1 cellular context compared by ENCODE assay signal in genomic region chr19:39497850-39498261, GRCh38.
TF ChIP-seq lines count a peak whose summit lies in the region.

No MANE protein-coding gene starts in this region.

TF ChIP-seq in GM12878, 131 proteins besides CTCF, POLR2A, EP300 and RAD21 (continues in another document):
- TF ChIP-seq ZBTB4 (CRISPR knock-in tag; IDR thresholded peaks at IDR 0.05) (no peak), ZNF384 (IDR thresholded peaks at IDR 0.05; ENCODE audit: borderline replicate concordance, low read depth, low read length) (no peak), RB1 (IDR thresholded peaks at IDR 0.05; ENCODE audit: borderline replicate concordance) (no peak), KAT2A (conservative IDR thresholded peaks at IDR 0.05; ENCODE audit: control insufficient read depth, low read depth, low read length) (no peak), SIX5 (IDR thresholded peaks at IDR 0.05; ENCODE audit: low read depth, low read length, severe bottlenecking) (no peak), RFX5 (IDR thresholded peaks at IDR 0.05; ENCODE audit: low read depth, low read length) (no peak), MEF2A (IDR thresholded peaks at IDR 0.05; ENCODE audit: insufficient read depth, low read depth, low read length) (no peak), PAX5 (IDR thresholded peaks at IDR 0.05; ENCODE audit: borderline replicate concordance, low read depth, low read length) (no peak), JUND (IDR thresholded peaks at IDR 0.05; ENCODE audit: low read depth, low read length) (no peak), HCFC1 (IDR thresholded peaks at IDR 0.05; ENCODE audit: low read length) (no peak), ZBTB11 (CRISPR knock-in tag; IDR thresholded peaks at IDR 0.05) (no peak), TAF1 (IDR thresholded peaks at IDR 0.05; ENCODE audit: borderline replicate concordance, low read depth, low read length) (no peak), CHD2 (IDR thresholded peaks at IDR 0.05; ENCODE audit: borderline replicate concordance, low read depth, low read length) (0 out of 2 replicates have a peak, but pooled peaks have one; percentile 54), ZZZ3 (IDR thresholded peaks at IDR 0.05; ENCODE audit: control insufficient read depth, insufficient read length, low read depth) (no peak), E2F4 (IDR thresholded peaks at IDR 0.05; ENCODE audit: low read depth, low read length) (no peak), TCF3 (IDR thresholded peaks at IDR 0.05; ENCODE audit: borderline replicate concordance, insufficient read depth, low read depth, low read length) (no peak), LARP7 (IDR thresholded peaks at IDR 0.05) (no peak), CEBPB (IDR thresholded peaks at IDR 0.05; ENCODE audit: borderline replicate concordance in 1 of 2, low read depth in 2 of 2, low read length in 2 of 2) (no peak), EZH2 (IDR thresholded peaks at IDR 0.05; ENCODE audit: borderline replicate concordance, control insufficient read depth, low read depth, low read length) (no peak), RELB (IDR thresholded peaks at IDR 0.05; ENCODE audit: low read depth) (0 out of 2 replicates have a peak, but pooled peaks have one; percentile 18), FOXM1 (IDR thresholded peaks at IDR 0.05; ENCODE audit: low read depth, low read length) (no peak), SMC3 (IDR thresholded peaks at IDR 0.05; ENCODE audit: borderline replicate concordance, low read length) (peak; percentile 27; the same call in 1 of the 2 replicates), SMAD5 (IDR thresholded peaks at IDR 0.05; ENCODE audit: low read depth) (no peak), RUNX3 (IDR thresholded peaks at IDR 0.05; ENCODE audit: low read length) (no peak), SUPT20H (IDR thresholded peaks at IDR 0.05; ENCODE audit: borderline replicate concordance, control insufficient read depth, low read depth, low read length) (no peak), CBX3 (IDR thresholded peaks at IDR 0.05; ENCODE audit: borderline replicate concordance, low read depth) (no peak), ATF7 (IDR thresholded peaks at IDR 0.05; ENCODE audit: low read depth) (no peak), ZSCAN29 (IDR thresholded peaks at IDR 0.05) (no peak), IRF3 (IDR thresholded peaks at IDR 0.05) (no peak), NKRF (conservative IDR thresholded peaks at IDR 0.05) (no peak), KLF5 (IDR thresholded peaks at IDR 0.05; ENCODE audit: partially characterized antibody) (no peak), MAX (IDR thresholded peaks at IDR 0.05; ENCODE audit: low read depth, low read length) (no peak), IKZF1 (conservative IDR thresholded peaks at IDR 0.05) (peak; percentile 72)
- TF ChIP-seq, protein P1, sequence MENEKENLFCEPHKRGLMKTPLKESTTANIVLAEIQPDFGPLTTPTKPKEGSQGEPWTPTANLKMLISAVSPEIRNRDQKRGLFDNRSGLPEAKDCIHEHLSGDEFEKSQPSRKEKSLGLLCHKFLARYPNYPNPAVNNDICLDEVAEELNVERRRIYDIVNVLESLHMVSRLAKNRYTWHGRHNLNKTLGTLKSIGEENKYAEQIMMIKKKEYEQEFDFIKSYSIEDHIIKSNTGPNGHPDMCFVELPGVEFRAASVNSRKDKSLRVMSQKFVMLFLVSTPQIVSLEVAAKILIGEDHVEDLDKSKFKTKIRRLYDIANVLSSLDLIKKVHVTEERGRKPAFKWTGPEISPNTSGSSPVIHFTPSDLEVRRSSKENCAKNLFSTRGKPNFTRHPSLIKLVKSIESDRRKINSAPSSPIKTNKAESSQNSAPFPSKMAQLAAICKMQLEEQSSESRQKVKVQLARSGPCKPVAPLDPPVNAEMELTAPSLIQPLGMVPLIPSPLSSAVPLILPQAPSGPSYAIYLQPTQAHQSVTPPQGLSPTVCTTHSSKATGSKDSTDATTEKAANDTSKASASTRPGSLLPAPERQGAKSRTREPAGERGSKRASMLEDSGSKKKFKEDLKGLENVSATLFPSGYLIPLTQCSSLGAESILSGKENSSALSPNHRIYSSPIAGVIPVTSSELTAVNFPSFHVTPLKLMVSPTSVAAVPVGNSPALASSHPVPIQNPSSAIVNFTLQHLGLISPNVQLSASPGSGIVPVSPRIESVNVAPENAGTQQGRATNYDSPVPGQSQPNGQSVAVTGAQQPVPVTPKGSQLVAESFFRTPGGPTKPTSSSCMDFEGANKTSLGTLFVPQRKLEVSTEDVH (IDR thresholded peaks at IDR 0.05; ENCODE audit: low read depth, partially characterized antibody) = no peak
- TF ChIP-seq, protein P2, sequence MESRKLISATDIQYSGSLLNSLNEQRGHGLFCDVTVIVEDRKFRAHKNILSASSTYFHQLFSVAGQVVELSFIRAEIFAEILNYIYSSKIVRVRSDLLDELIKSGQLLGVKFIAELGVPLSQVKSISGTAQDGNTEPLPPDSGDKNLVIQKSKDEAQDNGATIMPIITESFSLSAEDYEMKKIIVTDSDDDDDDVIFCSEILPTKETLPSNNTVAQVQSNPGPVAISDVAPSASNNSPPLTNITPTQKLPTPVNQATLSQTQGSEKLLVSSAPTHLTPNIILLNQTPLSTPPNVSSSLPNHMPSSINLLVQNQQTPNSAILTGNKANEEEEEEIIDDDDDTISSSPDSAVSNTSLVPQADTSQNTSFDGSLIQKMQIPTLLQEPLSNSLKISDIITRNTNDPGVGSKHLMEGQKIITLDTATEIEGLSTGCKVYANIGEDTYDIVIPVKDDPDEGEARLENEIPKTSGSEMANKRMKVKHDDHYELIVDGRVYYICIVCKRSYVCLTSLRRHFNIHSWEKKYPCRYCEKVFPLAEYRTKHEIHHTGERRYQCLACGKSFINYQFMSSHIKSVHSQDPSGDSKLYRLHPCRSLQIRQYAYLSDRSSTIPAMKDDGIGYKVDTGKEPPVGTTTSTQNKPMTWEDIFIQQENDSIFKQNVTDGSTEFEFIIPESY (IDR thresholded peaks at IDR 0.05) = no peak
- TF ChIP-seq, protein P3, sequence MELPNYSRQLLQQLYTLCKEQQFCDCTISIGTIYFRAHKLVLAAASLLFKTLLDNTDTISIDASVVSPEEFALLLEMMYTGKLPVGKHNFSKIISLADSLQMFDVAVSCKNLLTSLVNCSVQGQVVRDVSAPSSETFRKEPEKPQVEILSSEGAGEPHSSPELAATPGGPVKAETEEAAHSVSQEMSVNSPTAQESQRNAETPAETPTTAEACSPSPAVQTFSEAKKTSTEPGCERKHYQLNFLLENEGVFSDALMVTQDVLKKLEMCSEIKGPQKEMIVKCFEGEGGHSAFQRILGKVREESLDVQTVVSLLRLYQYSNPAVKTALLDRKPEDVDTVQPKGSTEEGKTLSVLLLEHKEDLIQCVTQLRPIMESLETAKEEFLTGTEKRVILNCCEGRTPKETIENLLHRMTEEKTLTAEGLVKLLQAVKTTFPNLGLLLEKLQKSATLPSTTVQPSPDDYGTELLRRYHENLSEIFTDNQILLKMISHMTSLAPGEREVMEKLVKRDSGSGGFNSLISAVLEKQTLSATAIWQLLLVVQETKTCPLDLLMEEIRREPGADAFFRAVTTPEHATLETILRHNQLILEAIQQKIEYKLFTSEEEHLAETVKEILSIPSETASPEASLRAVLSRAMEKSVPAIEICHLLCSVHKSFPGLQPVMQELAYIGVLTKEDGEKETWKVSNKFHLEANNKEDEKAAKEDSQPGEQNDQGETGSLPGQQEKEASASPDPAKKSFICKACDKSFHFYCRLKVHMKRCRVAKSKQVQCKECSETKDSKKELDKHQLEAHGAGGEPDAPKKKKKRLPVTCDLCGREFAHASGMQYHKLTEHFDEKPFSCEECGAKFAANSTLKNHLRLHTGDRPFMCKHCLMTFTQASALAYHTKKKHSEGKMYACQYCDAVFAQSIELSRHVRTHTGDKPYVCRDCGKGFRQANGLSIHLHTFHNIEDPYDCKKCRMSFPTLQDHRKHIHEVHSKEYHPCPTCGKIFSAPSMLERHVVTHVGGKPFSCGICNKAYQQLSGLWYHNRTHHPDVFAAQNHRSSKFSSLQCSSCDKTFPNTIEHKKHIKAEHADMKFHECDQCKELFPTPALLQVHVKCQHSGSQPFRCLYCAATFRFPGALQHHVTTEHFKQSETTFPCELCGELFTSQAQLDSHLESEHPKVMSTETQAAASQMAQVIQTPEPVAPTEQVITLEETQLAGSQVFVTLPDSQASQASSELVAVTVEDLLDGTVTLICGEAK (IDR thresholded peaks at IDR 0.05; ENCODE audit: borderline replicate concordance) = no peak
